In the genomic region with DNA sequence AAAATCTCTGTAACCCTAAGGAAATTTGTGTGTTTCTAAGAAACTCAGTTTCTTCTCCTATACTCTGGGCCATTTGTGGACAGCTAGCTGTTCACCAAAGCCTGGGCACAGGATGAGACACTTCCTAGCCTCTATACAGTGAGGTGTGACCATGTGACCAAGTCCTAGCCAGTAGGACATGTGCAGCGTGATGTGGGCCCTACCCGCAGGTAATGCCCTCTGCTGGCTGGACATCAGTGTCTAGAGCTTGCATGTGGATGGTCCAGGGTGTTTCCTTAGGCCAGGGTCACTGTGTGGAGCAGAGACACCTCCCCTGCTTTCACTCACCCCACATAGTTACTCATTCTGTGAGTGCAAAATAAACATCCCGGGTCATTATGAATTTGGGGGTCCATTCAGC, we compare ENCODE assay signal across 1 cellular context.
TF ChIP-seq lines count a peak whose summit lies in the region.

No MANE protein-coding gene starts in this region.

TF ChIP-seq in GM23338, 12 proteins besides CTCF, POLR2A, EP300 and RAD21 (continued from another document):
- TF ChIP-seq CREB1 (CRISPR knock-in tag; IDR thresholded peaks at IDR 0.05; ENCODE audit: low read depth) (no peak), STAT1 (IDR thresholded peaks at IDR 0.05; ENCODE audit: unreplicated experiment) (no peak)
